In genomic region chrX:11786862-11787261, GRCh38 we compare ENCODE assay signal across 13 cellular contexts. TPM values are rescaled to one million over a fixed set of nuclear protein-coding genes. Genes with fewer than 3 reads are reported as not detected.
DNase-seq lines count a peak whose midpoint lies in the region; ATAC-seq, FAIRE-seq and TF ChIP-seq lines count a peak whose summit lies in the region.
"Had no signal": no experiment of that assay in that cellular context is flagged by ENCODE, and none has a peak within 500 bp of the region (broad histone marks: within the 10 kb centered on the region; RNA-seq: fewer than 3 reads in every experiment).

No MANE protein-coding gene starts in this region.

- no peaks in the 10 kb centered on the region for H3K27me3 Mint-ChIP-seq in CD4-positive, alpha-beta memory T cell
- no peaks in the 10 kb centered on the region for H3K27me3 Mint-ChIP-seq in naive thymus-derived CD4-positive, alpha-beta T cell

- H3K27ac ChIP-seq in CD4-positive, alpha-beta memory T cell (ENCODE audit: low read depth, low read length): no peak overlapping the region
- no peak overlapping the region for H3K27ac ChIP-seq in coronary artery
- H3K27ac ChIP-seq in naive thymus-derived CD4-positive, alpha-beta T cell (ENCODE audit: low read depth, low read length): peak overlapping the region; percentile 17
- H3K27ac ChIP-seq in effector memory CD4-positive, alpha-beta T cell (ENCODE audit: insufficient read depth, low read length, poor library complexity, severe bottlenecking): no peak overlapping the region
- H3K27ac ChIP-seq: adrenal gland, thyroid gland had no signal

- H3K9me3 Mint-ChIP-seq in CD4-positive, alpha-beta memory T cell: no peaks in the 10 kb centered on the region
- no peaks in the 10 kb centered on the region for H3K9me3 Mint-ChIP-seq in naive thymus-derived CD4-positive, alpha-beta T cell
- H3K9me3 Mint-ChIP-seq: dendritic cell treated with granulocyte-macrophage colony-stimulating factor and Interleukin-4, amounts not matched to agents 40 ng/mL and 50 ng/mL, for 4 days had no signal

- CTCF ChIA-PET in CD4-positive, alpha-beta memory T cell (lab: Charles Lee; ENCODE audit: partially characterized antibody): interaction anchor here (0.8 to 2.5 kb wide), 16 partner anchors 8 to 915 kb away, joined by 3 to 11 read pairs (median 6); no protein-coding TSS in a partner anchor
- CTCF ChIA-PET in naive thymus-derived CD4-positive, alpha-beta T cell (lab: Charles Lee): interaction anchor here (0.6 to 2.0 kb wide), 8 partner anchors 20 to 255 kb away, joined by 3 to 7 read pairs (median 3); no protein-coding TSS in a partner anchor

- no peaks in the 10 kb centered on the region for H3K27me3 ChIP-seq in CD4-positive, alpha-beta memory T cell (ENCODE audit: insufficient read depth, low read length)
- no peaks in the 10 kb centered on the region for H3K27me3 ChIP-seq in naive thymus-derived CD4-positive, alpha-beta T cell (ENCODE audit: control insufficient read depth in 2 of 2, insufficient read depth in 2 of 2, low read length in 2 of 2)
- H3K27me3 ChIP-seq in effector memory CD4-positive, alpha-beta T cell (replicated peaks; ENCODE audit: control insufficient read depth, insufficient read depth, low read length, poor library complexity, severe bottlenecking): no peaks in the 10 kb centered on the region
- H3K27me3 ChIP-seq: adrenal gland, thyroid gland had no signal

- ATAC-seq in naive thymus-derived CD4-positive, alpha-beta T cell: peak; percentile 48
- no peak for ATAC-seq in GM19328 (IDR thresholded peaks at IDR 0.05; ENCODE audit: unreplicated experiment)
- ATAC-seq in GM18907 (IDR thresholded peaks at IDR 0.05; ENCODE audit: unreplicated experiment): no peak
- ATAC-seq: PC-3 had no signal

- no peaks in the 10 kb centered on the region for H3K9me3 ChIP-seq in CD4-positive, alpha-beta memory T cell (ENCODE audit: control insufficient read depth in 1 of 2, low read length in 2 of 2)
- no peaks in the 10 kb centered on the region for H3K9me3 ChIP-seq in naive thymus-derived CD4-positive, alpha-beta T cell (ENCODE audit: control insufficient read depth in 2 of 3, low read length in 3 of 3)
- no peaks in the 10 kb centered on the region for H3K9me3 ChIP-seq in effector memory CD4-positive, alpha-beta T cell (ENCODE audit: control insufficient read depth, low read length)
- H3K9me3 ChIP-seq: adrenal gland, thyroid gland had no signal

- FAIRE-seq in GM12892 (lab: Jason Lieb, UNC): peak; percentile 78

- intact Hi-C loops in CD4-positive, alpha-beta memory T cell (cut with micrococcal nuclease): loop anchor here (1.0 to 10.0 kb wide), 2 partner anchors 121 to 1008 kb away; partner anchors contain the start of gene PRPS2
- intact Hi-C loops in naive thymus-derived CD4-positive, alpha-beta T cell (cut with micrococcal nuclease): loop anchor here (1.0 to 5.0 kb wide), 4 partner anchors 28 to 985 kb away; partner anchors contain the start of gene MSL3 (in 2 of the 2)

- H3K4me3 Mint-ChIP-seq in CD4-positive, alpha-beta memory T cell: peak overlapping the region in 6 of 8 donors; percentile 7 to 79 (median 74)
- peak overlapping the region in 9 of 10 donors; percentile 21 to 86 (median 76) for H3K4me3 Mint-ChIP-seq in naive thymus-derived CD4-positive, alpha-beta T cell
- H3K4me3 Mint-ChIP-seq: dendritic cell treated with granulocyte-macrophage colony-stimulating factor and Interleukin-4, amounts not matched to agents 40 ng/mL and 50 ng/mL, for 4 days had no signal

- no peak for TF ChIP-seq POLR2A in GM12892 (IDR thresholded peaks at IDR 0.05; ENCODE audit: low read depth, low read length)

- peaks cover 2 to 23% (median 6%) of the 10 kb centered on the region in 4 donors for H3K4me1 Mint-ChIP-seq in CD4-positive, alpha-beta memory T cell
- H3K4me1 Mint-ChIP-seq in naive thymus-derived CD4-positive, alpha-beta T cell: peaks cover 0 to 40% (median 25%) of the 10 kb centered on the region in 7 donors

- H3K27ac Mint-ChIP-seq in CD4-positive, alpha-beta memory T cell: peak overlapping the region in 1 of 7 donors; percentile 1
- H3K27ac Mint-ChIP-seq in naive thymus-derived CD4-positive, alpha-beta T cell: peak overlapping the region in 6 of 9 donors; percentile 9 to 70 (median 38)
- H3K27ac Mint-ChIP-seq: dendritic cell treated with granulocyte-macrophage colony-stimulating factor and Interleukin-4, amounts not matched to agents 40 ng/mL and 50 ng/mL, for 4 days had no signal

- peaks cover 5% of the 10 kb centered on the region for H3K4me1 ChIP-seq in CD4-positive, alpha-beta memory T cell (ENCODE audit: insufficient read depth, low read length)
- H3K4me1 ChIP-seq in naive thymus-derived CD4-positive, alpha-beta T cell (ENCODE audit: control insufficient read depth in 2 of 2, insufficient read depth in 2 of 2, low read length in 2 of 2): peaks cover 0 to 13% of the 10 kb centered on the region in 2 donors
- no peaks in the 10 kb centered on the region for H3K4me1 ChIP-seq in effector memory CD4-positive, alpha-beta T cell (ENCODE audit: control insufficient read depth, insufficient read depth, low read length, poor library complexity, severe bottlenecking)
- H3K4me1 ChIP-seq: adrenal gland, thyroid gland had no signal

- POLR2A ChIA-PET in CD4-positive, alpha-beta memory T cell (lab: Charles Lee; ENCODE audit: partially characterized antibody): interaction anchor here (1.2 kb wide), 1 partner anchor 28 kb away, joined by 4 read pairs; no protein-coding TSS in a partner anchor
- POLR2A ChIA-PET in naive thymus-derived CD4-positive, alpha-beta T cell (lab: Charles Lee): interaction anchor here (1.0 kb wide), 2 partner anchors 21 to 38 kb away, joined by 3 read pairs; no protein-coding TSS in a partner anchor

- TF ChIP-seq CTCF in coronary artery (IDR thresholded peaks at IDR 0.05): no peak

- peaks cover 0 to 8% of the 10 kb centered on the region in 2 donors for H3K36me3 Mint-ChIP-seq in CD4-positive, alpha-beta memory T cell
- peaks cover 0 to 8% (median 0%) of the 10 kb centered on the region in 5 donors for H3K36me3 Mint-ChIP-seq in naive thymus-derived CD4-positive, alpha-beta T cell

- no peak for DNase-seq in CD4-positive, alpha-beta memory T cell
- no peak for DNase-seq in GM12892 (ENCODE audit: insufficient read length)
- no peak for DNase-seq in coronary artery (ENCODE audit: low spot score)
- peak in 4 of 9 donors; percentile 20 to 43 (median 32) for DNase-seq in naive thymus-derived CD4-positive, alpha-beta T cell
- no peak for DNase-seq in effector memory CD4-positive, alpha-beta T cell
- no peak for DNase-seq in NCI-H82 treated with DMSO at 0.1 percent for 48 hours (lab: John Stamatoyannopoulos, UW; ENCODE audit: unreplicated experiment)
- DNase-seq: NCI-H226 had no signal

- H3K4me3 ChIP-seq in CD4-positive, alpha-beta memory T cell (ENCODE audit: low read length in 2 of 2): no peak overlapping the region
- H3K4me3 ChIP-seq in coronary artery: peak overlapping the region; percentile 21
- peak overlapping the region; percentile 35 for H3K4me3 ChIP-seq in naive thymus-derived CD4-positive, alpha-beta T cell (ENCODE audit: low read length)
- no peak overlapping the region for H3K4me3 ChIP-seq in effector memory CD4-positive, alpha-beta T cell (ENCODE audit: insufficient read depth, low read depth, low read length, poor library complexity, severe bottlenecking)
- H3K4me3 ChIP-seq: thyroid gland had no signal

- H3K36me3 ChIP-seq in CD4-positive, alpha-beta memory T cell (ENCODE audit: insufficient read depth, low read length): no peaks in the 10 kb centered on the region
- H3K36me3 ChIP-seq in naive thymus-derived CD4-positive, alpha-beta T cell (ENCODE audit: control insufficient read depth in 2 of 3, insufficient read depth in 3 of 3, low read length in 3 of 3): no peaks in the 10 kb centered on the region
- no peaks in the 10 kb centered on the region for H3K36me3 ChIP-seq in effector memory CD4-positive, alpha-beta T cell (ENCODE audit: control insufficient read depth, insufficient read depth, low read length)
- H3K36me3 ChIP-seq: adrenal gland, thyroid gland had no signal

RNA-seq across cellular contexts. Expression of gene MSL3, which starts 28.8 kb away (rescaled TPM):
- total RNA-seq in CD4-positive, alpha-beta memory T cell: 100 to 1,000 TPM; 129 to 140 TPM
- 10 to 100 TPM; 62.6 to 72.9 TPM for polyA plus RNA-seq in CD4-positive, alpha-beta memory T cell
- polyA plus RNA-seq in GM12892 (2012; ENCODE audit: missing spikeins): 50.7 TPM
- total RNA-seq in naive thymus-derived CD4-positive, alpha-beta T cell: 100 to 1,000 TPM in 4 of 5 experiments, 10 to 100 TPM in 1; 66.3 to 164 (median 141) TPM
- 100 to 1,000 TPM in 1 of 2 donors, 10 to 100 TPM in 1; 76.2 to 118 TPM for polyA plus RNA-seq in naive thymus-derived CD4-positive, alpha-beta T cell

Comparison
In these comparisons a context has a peak if more than half of its experiments do, and no peak if none do; other contexts are left out.
1. H3K4me3 ChIP-seq: peak in coronary artery (single experiment) and naive thymus-derived CD4-positive, alpha-beta T cell (single experiment); none in CD4-positive, alpha-beta memory T cell (0 of 2) and effector memory CD4-positive, alpha-beta T cell (single experiment).